In the genomic region with DNA sequence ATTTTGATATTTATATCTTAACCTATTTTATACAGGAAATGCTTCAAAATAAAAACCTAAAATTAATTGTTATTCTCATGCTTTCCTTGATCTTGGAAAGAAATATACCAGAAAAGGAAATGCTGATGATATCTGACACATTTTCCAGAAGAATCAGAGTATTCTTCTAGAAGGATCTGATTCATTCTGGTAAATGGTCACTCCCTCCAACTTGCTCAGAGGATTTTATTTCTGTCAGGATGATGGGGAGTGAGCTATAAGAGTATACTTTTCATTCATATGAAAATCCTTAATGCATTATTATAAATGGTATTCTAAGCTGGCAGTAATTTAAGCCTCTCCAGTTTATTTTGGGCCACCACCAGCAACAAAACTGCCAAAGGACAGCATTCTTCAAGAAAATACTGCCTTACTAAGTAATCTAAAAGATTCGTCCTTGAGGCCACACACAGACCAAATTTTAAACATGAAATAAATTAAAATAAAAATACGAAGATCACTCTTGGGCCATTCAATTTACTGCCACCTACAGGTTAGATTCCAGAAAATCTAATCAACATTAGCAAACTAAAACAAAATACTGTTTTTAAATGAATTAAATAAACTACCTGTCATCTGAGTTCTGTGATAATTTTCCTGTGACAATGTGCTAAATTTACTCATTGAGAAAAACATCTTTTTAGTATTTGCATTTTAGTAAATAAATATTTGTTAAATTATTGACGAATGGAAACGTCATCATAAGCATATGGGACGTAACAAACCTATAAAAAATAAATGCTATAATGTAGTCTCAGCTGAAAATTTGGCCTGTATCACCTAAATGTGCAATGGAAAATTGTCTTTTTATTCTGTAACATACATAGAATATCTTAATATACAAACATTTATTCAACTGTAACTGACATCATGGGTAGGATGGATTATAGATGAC, we compare ENCODE assay signal across 11 cellular contexts.
DNase-seq lines count a peak whose midpoint lies in the region; ATAC-seq and TF ChIP-seq lines count a peak whose summit lies in the region.
"Had no signal": no experiment of that assay in that cellular context is flagged by ENCODE, and none has a peak within 500 bp of the region (broad histone marks: within the 10 kb centered on the region; RNA-seq: fewer than 3 reads in every experiment).

No MANE protein-coding gene starts in this region.

- H3K4me3 ChIP-seq in cardiac muscle cell = no peak overlapping the region
- H3K4me3 ChIP-seq in right cardiac atrium (ENCODE audit: low read length) = no peak overlapping the region
- no peak overlapping the region for H3K4me3 ChIP-seq in SK-N-MC
- no peak overlapping the region for H3K4me3 ChIP-seq in fibroblast of lung (replicated peaks in 1 of 4; ENCODE audit: control extremely low read depth in 1 of 4, insufficient read depth in 1 of 4, low read depth in 3 of 4, low read length in 4 of 4)
- no peak overlapping the region for H3K4me3 ChIP-seq in tibial nerve
- H3K4me3 ChIP-seq: ovary had no signal

- H3K36me3 ChIP-seq in cardiac muscle cell = no peaks in the 10 kb centered on the region
- no peaks in the 10 kb centered on the region for H3K36me3 ChIP-seq in SK-N-MC (ENCODE audit: insufficient read depth, low read length)
- no peaks in the 10 kb centered on the region for H3K36me3 ChIP-seq in fibroblast of lung (ENCODE audit: control insufficient read depth, insufficient read depth, low read length)
- H3K36me3 ChIP-seq in tibial nerve = peaks cover 0 to 29% (median 0%) of the 10 kb centered on the region in 3 donors
- H3K36me3 ChIP-seq: ovary had no signal

- TF ChIP-seq CTCF in cardiac muscle cell (IDR thresholded peaks at IDR 0.05; ENCODE audit: low read depth, low read length) (peak; percentile 49), fibroblast of lung (conservative IDR thresholded peaks at IDR 0.05 in 1 of 2, IDR thresholded peaks at IDR 0.05 in 1 of 2; ENCODE audit: low read depth in 1 of 2, low read length in 2 of 2) (peak; percentile 7 to 56), tibial nerve (IDR thresholded peaks at IDR 0.05) (peak; percentile 13 to 30 (median 24))

- H3K27ac ChIP-seq in cardiac muscle cell (no peak overlapping the region), right cardiac atrium (ENCODE audit: low read length) (no peak overlapping the region), SK-N-MC (peak overlapping the region; percentile 23; the same call in 1 of the 2 replicates), fibroblast of lung (ENCODE audit: insufficient read depth, low read length) (no peak overlapping the region), tibial nerve (peak overlapping the region; percentile 2 to 80 (median 49))
- H3K27ac ChIP-seq: ovary had no signal

- ATAC-seq in right cardiac atrium = no peak
- ATAC-seq: WTC11 had no signal

- TF ChIP-seq EP300 in tibial nerve (IDR thresholded peaks at IDR 0.05) = no peak

- H3K27me3 ChIP-seq in cardiac muscle cell (no peaks in the 10 kb centered on the region), right cardiac atrium (ENCODE audit: control insufficient read depth, insufficient read depth) (no peaks in the 10 kb centered on the region), fibroblast of lung (ENCODE audit: control insufficient read depth, insufficient read depth, low read length) (no peaks in the 10 kb centered on the region), tibial nerve (no peaks in the 10 kb centered on the region)
- H3K27me3 ChIP-seq: ovary had no signal

- no peaks in the 10 kb centered on the region for H3K79me2 ChIP-seq in fibroblast of lung (ENCODE audit: control insufficient read depth, insufficient read depth, low read length)

- intact Hi-C loops in right cardiac atrium (cut with DNase I) = no loop called here

- H4K20me1 ChIP-seq in fibroblast of lung (ENCODE audit: control insufficient read depth, extremely low read depth, insufficient read depth, low read length) = no peaks in the 10 kb centered on the region

- H3K9ac ChIP-seq in SK-N-MC (ENCODE audit: insufficient read length) (peak overlapping the region; percentile 8), fibroblast of lung (ENCODE audit: insufficient read depth, low read length) (no peak overlapping the region)

- H3K4me1 ChIP-seq in cardiac muscle cell (ENCODE audit: low read depth) (peaks cover 8% of the 10 kb centered on the region), right cardiac atrium (ENCODE audit: control insufficient read depth, insufficient read depth, low read length) (no peaks in the 10 kb centered on the region), fibroblast of lung (ENCODE audit: control insufficient read depth, extremely low read depth, insufficient read depth, low read length) (no peaks in the 10 kb centered on the region), tibial nerve (peaks cover 0 to 59% (median 27%) of the 10 kb centered on the region in 4 donors)

- no peak overlapping the region for H3K4me2 ChIP-seq in fibroblast of lung (ENCODE audit: extremely low read depth, insufficient read depth, low read length)

- DNase-seq in cardiac muscle cell (ENCODE audit: low read depth in 1 of 2, low spot score in 1 of 2) (peak in 1 of 2 donors; percentile 21), right cardiac atrium (no peak), SK-N-MC (ENCODE audit: low read depth, low spot score) (no peak), fibroblast of lung (ENCODE audit: low read depth in 2 of 2) (peak; percentile 14 to 41), tibial nerve (ENCODE audit: low spot score in 2 of 2) (no peak), NCI-H526 treated with DMSO at 0.1 percent for 48 hours (lab: John Stamatoyannopoulos, UW) (no peak), NCI-H1417 treated with DMSO at 0.1 percent for 48 hours (lab: John Stamatoyannopoulos, UW) (no peak)
- no peak for DNase-seq in activated CD4-positive, CD25-positive, alpha-beta regulatory T cell treated with anti-CD3 and anti-CD28 coated beads, Interleukin-2, amount 50 U/mL, for 72 hours
- DNase-seq: activated effector memory CD4-positive, alpha-beta T cell treated with anti-CD3 and anti-CD28 coated beads, Interleukin-2, amount 50 U/mL, for 16 hours had no signal

- WGBS in right cardiac atrium = 60% methylated on average over 5 of the region's 5 CpGs
- 48 to 50% methylated on average over 5 of the region's 5 CpGs for WGBS in tibial nerve, 2 donors

- no peak for TF ChIP-seq POLR2A in tibial nerve (IDR thresholded peaks at IDR 0.05)

- H3K9me3 ChIP-seq in cardiac muscle cell (ENCODE audit: low read depth) (no peaks in the 10 kb centered on the region), right cardiac atrium (ENCODE audit: control insufficient read depth, low read length) (no peaks in the 10 kb centered on the region), SK-N-MC (ENCODE audit: low read depth, low read length) (no peaks in the 10 kb centered on the region), fibroblast of lung (ENCODE audit: control insufficient read depth, insufficient read depth, low read depth, low read length) (no peaks in the 10 kb centered on the region), tibial nerve (no peaks in the 10 kb centered on the region)
- H3K9me3 ChIP-seq: ovary had no signal

- peak overlapping the region; percentile 7 for H2AFZ ChIP-seq in fibroblast of lung (ENCODE audit: low read length)

Comparison
In these comparisons a context has a peak if more than half of its experiments do, and no peak if none do; other contexts are left out.
1. DNase-seq: peak in fibroblast of lung (2 of 2); none in right cardiac atrium (0 of 3), SK-N-MC (single experiment), tibial nerve (0 of 2), NCI-H526 treated with DMSO at 0.1 percent for 48 hours (single experiment), NCI-H1417 treated with DMSO at 0.1 percent for 48 hours (single experiment) and activated CD4-positive, CD25-positive, alpha-beta regulatory T cell treated with anti-CD3 and anti-CD28 coated beads, Interleukin-2, amount 50 U/mL, for 72 hours (single experiment).
2. H3K27ac ChIP-seq: peak in SK-N-MC (single experiment) and tibial nerve (4 of 4); none in cardiac muscle cell (single experiment), right cardiac atrium (single experiment) and fibroblast of lung (single experiment).
3. Peak in every context shown above with its lines, with median percentiles within 50 percentile points of each other: CTCF ChIP-seq.